Comparison of ENCODE assay signal across 29 cellular contexts in genomic region chr20:22572023-22572422, GRCh38. TPM values are rescaled to one million over a fixed set of nuclear protein-coding genes. Genes with fewer than 3 reads are reported as not detected.
"Had no signal": no experiment of that assay in that cellular context is flagged by ENCODE, and none has a peak within 500 bp of the region (broad histone marks: within the 10 kb centered on the region; RNA-seq: fewer than 3 reads in every experiment).

No MANE protein-coding gene starts in this region.

- DNase-seq: colonic mucosa; dorsolateral prefrontal cortex; effector CD8-positive, alpha-beta T cell; heart left ventricle; islet precursor cell; occipital lobe; psoas muscle; stimulated activated CD4-positive, alpha-beta T cell treated with anti-CD3 and anti-CD28 coated beads, Interleukin-2, amount 100 ng/mL, for 24 hours; stimulated activated CD4-positive, alpha-beta T cell treated with anti-CD3 and anti-CD28 coated beads, Interleukin-4, amount 100 ng/mL, for 4 hours; stimulated activated naive B cell treated with anti-CD40 and anti-IgM and Interleukin-4, amounts not matched to agents 10 μg/mL and 1 μg/mL and 100 μg/mL, for 72 hours; stimulated activated naive CD8-positive, alpha-beta T cell treated with anti-CD3 and anti-CD28 coated beads, Interleukin-15, amount 100 ng/mL, for 72 hours; substantia nigra; transverse colon; uterus had no signal

- H3K27ac ChIP-seq: colonic mucosa, dorsolateral prefrontal cortex, heart left ventricle, neural progenitor cell, parathyroid adenoma, psoas muscle, thoracic aorta, transverse colon, uterus had no signal

- H3K27ac Mint-ChIP-seq: memory B cell; mesothelial cell of epicardium; natural killer cell treated with Interleukin-12 subunit alpha and Interleukin-12 subunit beta and Interleukin-15 and Interleukin-18, amount 100 ng/mL, for 72 hours; neural progenitor cell; stimulated activated naive B cell treated with anti-CD40 and anti-IgM and Interleukin-4, amounts not matched to agents 10 μg/mL and 1 μg/mL and 100 μg/mL, for 72 hours; stimulated activated naive CD8-positive, alpha-beta T cell treated with anti-CD3 and anti-CD28 coated beads, Interleukin-15, amount 100 ng/mL, for 72 hours had no signal

- H3K9me3 ChIP-seq: colonic mucosa, heart left ventricle, psoas muscle, thoracic aorta, transverse colon, uterus had no signal

- FAIRE-seq: endometrium, frontal cortex had no signal

- H2AFZ ChIP-seq: neural progenitor cell, parathyroid adenoma had no signal

- H3K4me1 ChIP-seq: colonic mucosa, parathyroid adenoma, psoas muscle, uterus had no signal

- H3K4me3 Mint-ChIP-seq: memory B cell; mesothelial cell of epicardium; natural killer cell treated with Interleukin-12 subunit alpha and Interleukin-12 subunit beta and Interleukin-15 and Interleukin-18, amount 100 ng/mL, for 72 hours; neural progenitor cell; stimulated activated naive B cell treated with anti-CD40 and anti-IgM and Interleukin-4, amounts not matched to agents 10 μg/mL and 1 μg/mL and 100 μg/mL, for 72 hours; stimulated activated naive CD8-positive, alpha-beta T cell treated with anti-CD3 and anti-CD28 coated beads, Interleukin-15, amount 100 ng/mL, for 72 hours had no signal

- H3K9me3 Mint-ChIP-seq: memory B cell; mesothelial cell of epicardium; natural killer cell treated with Interleukin-12 subunit alpha and Interleukin-12 subunit beta and Interleukin-15 and Interleukin-18, amount 100 ng/mL, for 72 hours; neural progenitor cell; stimulated activated naive B cell treated with anti-CD40 and anti-IgM and Interleukin-4, amounts not matched to agents 10 μg/mL and 1 μg/mL and 100 μg/mL, for 72 hours; stimulated activated naive CD8-positive, alpha-beta T cell treated with anti-CD3 and anti-CD28 coated beads, Interleukin-15, amount 100 ng/mL, for 72 hours had no signal

- H3K79me2 ChIP-seq: parathyroid adenoma had no signal

- H3K4me2 ChIP-seq: neural progenitor cell had no signal

- H3K36me3 Mint-ChIP-seq: mesothelial cell of epicardium, neural progenitor cell had no signal

- H3K4me1 Mint-ChIP-seq: memory B cell, mesothelial cell of epicardium, neural progenitor cell had no signal

- H3K4me3 ChIP-seq: colonic mucosa, dorsolateral prefrontal cortex, heart left ventricle, neural progenitor cell, psoas muscle, thoracic aorta, transverse colon, uterus had no signal

- ATAC-seq: esophagus mucosa; heart left ventricle; natural killer cell treated with Interleukin-12 subunit alpha and Interleukin-12 subunit beta and Interleukin-15 and Interleukin-18, amount 100 ng/mL, for 72 hours; psoas muscle; sciatic nerve; stimulated activated naive B cell treated with anti-CD40 and anti-IgM and Interleukin-4, amounts not matched to agents 10 μg/mL and 1 μg/mL and 100 μg/mL, for 72 hours; stimulated activated naive CD8-positive, alpha-beta T cell treated with anti-CD3 and anti-CD28 coated beads, Interleukin-15, amount 100 ng/mL, for 72 hours had no signal

- H3K9ac ChIP-seq: neural progenitor cell, parathyroid adenoma had no signal

- H3K36me3 ChIP-seq: colonic mucosa, heart left ventricle, neural progenitor cell, thoracic aorta, transverse colon, uterus had no signal

RNA-seq across cellular contexts. Expression of gene FOXA2, which starts 12.3 kb away (rescaled TPM):
- total RNA-seq: cerebellum; dorsolateral prefrontal cortex; fibroblast of lung; frontal cortex; glomerular endothelial cell; heart left ventricle; lower leg skin; mesothelial cell of epicardium; natural killer cell treated with Interleukin-12 subunit alpha and Interleukin-12 subunit beta and Interleukin-15 and Interleukin-18, amount 100 ng/mL, for 72 hours; occipital lobe; psoas muscle; sciatic nerve; skeletal muscle tissue had no signal
- polyA plus RNA-seq: fibroblast of lung, heart left ventricle had no signal
